ENCODE assay signal across 9 cellular contexts in genomic region chr9:4742246-4742645, GRCh38. TPM values are rescaled to one million over a fixed set of nuclear protein-coding genes. Genes with fewer than 3 reads are reported as not detected.
DNase-seq lines count a peak whose midpoint lies in the region; ATAC-seq, FAIRE-seq and TF ChIP-seq lines count a peak whose summit lies in the region.
"Had no signal": no experiment of that assay in that cellular context is flagged by ENCODE, and none has a peak within 500 bp of the region (broad histone marks: within the 10 kb centered on the region; RNA-seq: fewer than 3 reads in every experiment).

No MANE protein-coding gene starts in this region.

- no peaks in the 10 kb centered on the region for H3K9me3 Mint-ChIP-seq in CD4-positive, alpha-beta memory T cell
- H3K9me3 Mint-ChIP-seq in neural crest cell, result peaks cover 3% of the 10 kb centered on the region

- intact Hi-C loops in CD4-positive, alpha-beta memory T cell (cut with micrococcal nuclease), result loop anchor here (5.0 kb wide), 4 partner anchors 245 to 1215 kb away; partner anchors contain the start of genes JAK2, PLGRKT and RFX3

- H3K4me3 Mint-ChIP-seq in CD4-positive, alpha-beta memory T cell, result peak overlapping the region; percentile 80 to 97 (median 92)
- H3K4me3 Mint-ChIP-seq in neural crest cell, result peak overlapping the region; percentile 79

- H3K36me3 Mint-ChIP-seq in CD4-positive, alpha-beta memory T cell, result peaks cover 0 to 7% of the 10 kb centered on the region in 2 donors
- no peaks in the 10 kb centered on the region for H3K36me3 Mint-ChIP-seq in neural crest cell (ENCODE audit: low read depth)

- no peak for FAIRE-seq in urothelium cell line (lab: Jason Lieb, UNC)

- no peaks in the 10 kb centered on the region for H3K36me3 ChIP-seq in CD4-positive, alpha-beta memory T cell (ENCODE audit: insufficient read depth, low read length)
- peaks cover 3% of the 10 kb centered on the region for H3K36me3 ChIP-seq in NT2/D1 (ENCODE audit: insufficient read depth, insufficient read length, low read length)
- H3K36me3 ChIP-seq in effector memory CD4-positive, alpha-beta T cell (ENCODE audit: control insufficient read depth, insufficient read depth, low read length), result no peaks in the 10 kb centered on the region

- peaks cover 19 to 36% (median 29%) of the 10 kb centered on the region in 4 donors for H3K4me1 Mint-ChIP-seq in CD4-positive, alpha-beta memory T cell
- peaks cover 31% of the 10 kb centered on the region for H3K4me1 Mint-ChIP-seq in neural crest cell

- POLR2A ChIA-PET in CD4-positive, alpha-beta memory T cell (lab: Charles Lee; ENCODE audit: partially characterized antibody), result interaction anchor here (1.0 to 3.8 kb wide), 9 partner anchors 7 to 886 kb away, joined by 3 to 44 read pairs (median 10); partner anchors contain the start of genes CDC37L1, JAK2, PLGRKT and RCL1

- no peak for TF ChIP-seq POLR2A in erythroblast (IDR thresholded peaks at IDR 0.05; ENCODE audit: low read length)

- H3K27ac ChIP-seq in CD4-positive, alpha-beta memory T cell (ENCODE audit: low read depth, low read length), result no peak overlapping the region
- H3K27ac ChIP-seq in effector memory CD4-positive, alpha-beta T cell (ENCODE audit: insufficient read depth, low read length, poor library complexity, severe bottlenecking), result peak overlapping the region; percentile 62

- peaks cover 27% of the 10 kb centered on the region for H3K4me1 ChIP-seq in CD4-positive, alpha-beta memory T cell (ENCODE audit: insufficient read depth, low read length)
- peaks cover 7% of the 10 kb centered on the region for H3K4me1 ChIP-seq in NT2/D1 (ENCODE audit: insufficient read depth, insufficient read length)
- peaks cover 14% of the 10 kb centered on the region for H3K4me1 ChIP-seq in effector memory CD4-positive, alpha-beta T cell (ENCODE audit: control insufficient read depth, insufficient read depth, low read length, poor library complexity, severe bottlenecking)

- H3K4me3 ChIP-seq in CD4-positive, alpha-beta memory T cell (ENCODE audit: low read length in 2 of 2), result no peak overlapping the region
- H3K4me3 ChIP-seq in NT2/D1 (ENCODE audit: insufficient read length, low read depth), result no peak overlapping the region
- H3K4me3 ChIP-seq in effector memory CD4-positive, alpha-beta T cell (ENCODE audit: insufficient read depth, low read depth, low read length, poor library complexity, severe bottlenecking), result no peak overlapping the region

- ATAC-seq in HG03460 (IDR thresholded peaks at IDR 0.05; ENCODE audit: unreplicated experiment), result no peak

- H3K27ac Mint-ChIP-seq in CD4-positive, alpha-beta memory T cell, result peak overlapping the region; percentile 65 to 94 (median 86)
- no peak overlapping the region for H3K27ac Mint-ChIP-seq in neural crest cell (ENCODE audit: unreplicated experiment)

- peak overlapping the region; percentile 95 for H3K9ac ChIP-seq in NT2/D1 (ENCODE audit: insufficient read length, low read depth)

- CTCF ChIA-PET in CD4-positive, alpha-beta memory T cell (lab: Charles Lee; ENCODE audit: partially characterized antibody), result interaction anchor here (0.7 to 10.9 kb wide), 4 partner anchors 8 to 138 kb away, joined by 3 to 152 read pairs (median 13); no protein-coding TSS in a partner anchor

- H3K9me3 ChIP-seq in CD4-positive, alpha-beta memory T cell (ENCODE audit: control insufficient read depth in 1 of 2, low read length in 2 of 2), result no peaks in the 10 kb centered on the region
- H3K9me3 ChIP-seq in NT2/D1 (ENCODE audit: insufficient read depth, low read length), result no peaks in the 10 kb centered on the region
- no peaks in the 10 kb centered on the region for H3K9me3 ChIP-seq in effector memory CD4-positive, alpha-beta T cell (ENCODE audit: control insufficient read depth, low read length)

- no peak for DNase-seq in CD4-positive, alpha-beta memory T cell
- DNase-seq in NT2/D1 (ENCODE audit: low read depth, low spot score) (no peak), neural crest cell (ENCODE audit: low read depth, low spot score) (no peak), erythroblast (lab: John Stamatoyannopoulos, UW) (no peak), urothelium cell line (ENCODE audit: low spot score) (no peak), GM19238 (ENCODE audit: insufficient read length, low spot score) (no peak)
- no peak for DNase-seq in effector memory CD4-positive, alpha-beta T cell
- DNase-seq: NCI-H510A had no signal

- H3K27me3 Mint-ChIP-seq in CD4-positive, alpha-beta memory T cell, result no peaks in the 10 kb centered on the region
- no peaks in the 10 kb centered on the region for H3K27me3 Mint-ChIP-seq in neural crest cell (ENCODE audit: low read depth)

- no peak for TF ChIP-seq CTCF in neural crest cell (conservative IDR thresholded peaks at IDR 0.05)

- no peaks in the 10 kb centered on the region for H3K27me3 ChIP-seq in CD4-positive, alpha-beta memory T cell (ENCODE audit: insufficient read depth, low read length)
- H3K27me3 ChIP-seq in NT2/D1 (ENCODE audit: insufficient read depth, insufficient read length), result no peaks in the 10 kb centered on the region
- no peaks in the 10 kb centered on the region for H3K27me3 ChIP-seq in effector memory CD4-positive, alpha-beta T cell (replicated peaks; ENCODE audit: control insufficient read depth, insufficient read depth, low read length, poor library complexity, severe bottlenecking)

RNA-seq across cellular contexts. Expression of gene AK3, which starts 1.2 kb away (rescaled TPM):
- total RNA-seq in CD4-positive, alpha-beta memory T cell, result 10 to 100 TPM; 23.1 to 25.2 TPM
- polyA plus RNA-seq in CD4-positive, alpha-beta memory T cell, result 10 to 100 TPM; 28.3 to 47.9 TPM
- total RNA-seq in neural crest cell, result 59.0 and 67.4 TPM in 2 replicates

RNA-seq across cellular contexts. Expression of gene RCL1, which starts 50.5 kb away (rescaled TPM):
- 10 to 100 TPM; 15.2 to 17.8 TPM for total RNA-seq in CD4-positive, alpha-beta memory T cell
- polyA plus RNA-seq in CD4-positive, alpha-beta memory T cell, result 10 to 100 TPM; 15.5 to 21.1 TPM
- 12.7 TPM in 2 replicates for total RNA-seq in neural crest cell
